1 cellular context compared by ENCODE assay signal in genomic region chr19:23311551-23311950, GRCh38.
TF ChIP-seq lines count a peak whose summit lies in the region.

No MANE protein-coding gene starts in this region.

TF ChIP-seq in GM23338, 12 proteins besides CTCF, POLR2A, EP300 and RAD21 (continued from another document):
- TF ChIP-seq, protein P1, sequence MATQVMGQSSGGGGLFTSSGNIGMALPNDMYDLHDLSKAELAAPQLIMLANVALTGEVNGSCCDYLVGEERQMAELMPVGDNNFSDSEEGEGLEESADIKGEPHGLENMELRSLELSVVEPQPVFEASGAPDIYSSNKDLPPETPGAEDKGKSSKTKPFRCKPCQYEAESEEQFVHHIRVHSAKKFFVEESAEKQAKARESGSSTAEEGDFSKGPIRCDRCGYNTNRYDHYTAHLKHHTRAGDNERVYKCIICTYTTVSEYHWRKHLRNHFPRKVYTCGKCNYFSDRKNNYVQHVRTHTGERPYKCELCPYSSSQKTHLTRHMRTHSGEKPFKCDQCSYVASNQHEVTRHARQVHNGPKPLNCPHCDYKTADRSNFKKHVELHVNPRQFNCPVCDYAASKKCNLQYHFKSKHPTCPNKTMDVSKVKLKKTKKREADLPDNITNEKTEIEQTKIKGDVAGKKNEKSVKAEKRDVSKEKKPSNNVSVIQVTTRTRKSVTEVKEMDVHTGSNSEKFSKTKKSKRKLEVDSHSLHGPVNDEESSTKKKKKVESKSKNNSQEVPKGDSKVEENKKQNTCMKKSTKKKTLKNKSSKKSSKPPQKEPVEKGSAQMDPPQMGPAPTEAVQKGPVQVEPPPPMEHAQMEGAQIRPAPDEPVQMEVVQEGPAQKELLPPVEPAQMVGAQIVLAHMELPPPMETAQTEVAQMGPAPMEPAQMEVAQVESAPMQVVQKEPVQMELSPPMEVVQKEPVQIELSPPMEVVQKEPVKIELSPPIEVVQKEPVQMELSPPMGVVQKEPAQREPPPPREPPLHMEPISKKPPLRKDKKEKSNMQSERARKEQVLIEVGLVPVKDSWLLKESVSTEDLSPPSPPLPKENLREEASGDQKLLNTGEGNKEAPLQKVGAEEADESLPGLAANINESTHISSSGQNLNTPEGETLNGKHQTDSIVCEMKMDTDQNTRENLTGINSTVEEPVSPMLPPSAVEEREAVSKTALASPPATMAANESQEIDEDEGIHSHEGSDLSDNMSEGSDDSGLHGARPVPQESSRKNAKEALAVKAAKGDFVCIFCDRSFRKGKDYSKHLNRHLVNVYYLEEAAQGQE (IDR thresholded peaks at IDR 0.05; ENCODE audit: unreplicated experiment): no peak
- TF ChIP-seq NANOG (IDR thresholded peaks at IDR 0.05; ENCODE audit: borderline replicate concordance) (no peak), EZH2 (IDR thresholded peaks at IDR 0.05; ENCODE audit: low read depth, unreplicated experiment) (no peak)
